In genomic region chr11:104151404-104152204, GRCh38 we compare ENCODE assay signal across 1 cellular context.
TF ChIP-seq lines count a peak whose summit lies in the region.

No MANE protein-coding gene starts in this region.

TF ChIP-seq in GM23338, 12 proteins besides CTCF, POLR2A, EP300 and RAD21 (continued from another document):
- TF ChIP-seq ETS1 (IDR thresholded peaks at IDR 0.05): no peak
- no peak for TF ChIP-seq JUNB (IDR thresholded peaks at IDR 0.05; ENCODE audit: unreplicated experiment)
- TF ChIP-seq POLR2AphosphoS5 (IDR thresholded peaks at IDR 0.05; ENCODE audit: low read depth): no peak
- no peak for TF ChIP-seq NANOG (IDR thresholded peaks at IDR 0.05; ENCODE audit: borderline replicate concordance)
- no peak for TF ChIP-seq STAT1 (IDR thresholded peaks at IDR 0.05; ENCODE audit: unreplicated experiment)
- TF ChIP-seq ZNF114 (CRISPR knock-in tag; IDR thresholded peaks at IDR 0.05): no peak
- no peak for TF ChIP-seq CREB1 (CRISPR knock-in tag; IDR thresholded peaks at IDR 0.05; ENCODE audit: low read depth)
- TF ChIP-seq EZH2phosphoT487 (IDR thresholded peaks at IDR 0.05; ENCODE audit: unreplicated experiment): no peak
- TF ChIP-seq ZNF331 (CRISPR knock-in tag; IDR thresholded peaks at IDR 0.05; ENCODE audit: low read depth): no peak
TF ChIP-seq in GM23338: peak in this region for 0.
